ENCODE assay signal across 8 cellular contexts in genomic region chr1:44740179-44740617, GRCh38. TPM values are rescaled to one million over a fixed set of nuclear protein-coding genes. Genes with fewer than 3 reads are reported as not detected.
A peak's percentile ranks its signal among the peaks of the same experiment; 100 is the strongest.
DNase-seq lines count a peak whose midpoint lies in the region; ATAC-seq and TF ChIP-seq lines count a peak whose summit lies in the region.

No MANE protein-coding gene starts in this region.

- in situ Hi-C loops in G401 (cut with HindIII; ENCODE audit: low sequenced_read_pairs), result no loop called here

- POLR2A ChIA-PET in activated naive CD8-positive, alpha-beta T cell treated with anti-CD3 and anti-CD28 coated beads, Interleukin-2, amount 10 ng/mL, durations not matched to agents 7 days and 5 days (lab: Charles Lee), result interaction anchor here (0.7 to 6.5 kb wide), 8 partner anchors 9 to 562 kb away, joined by 3 to 73 read pairs (median 4); partner anchors contain the start of genes RNU5D-1 and RPS8

- peaks cover 24% of the 10 kb centered on the region for H3K4me1 Mint-ChIP-seq in stimulated activated naive CD8-positive, alpha-beta T cell treated with anti-CD3 and anti-CD28 coated beads, Interleukin-15, Interleukin-2, amounts not matched to agents 100 ng/mL and 50 ng/mL, for 24 hours (ENCODE audit: low read depth)
- H3K4me1 Mint-ChIP-seq in activated naive CD8-positive, alpha-beta T cell treated with anti-CD3 and anti-CD28 coated beads, Interleukin-2, amount 10 ng/mL, durations not matched to agents 7 days and 5 days, result peaks cover 35% of the 10 kb centered on the region

- intact Hi-C loops in lower leg skin (cut with DNase I; ENCODE audit: low total_unique reads), result no loop called here

- H3K9me3 Mint-ChIP-seq in stimulated activated naive CD8-positive, alpha-beta T cell treated with anti-CD3 and anti-CD28 coated beads, Interleukin-15, Interleukin-2, amounts not matched to agents 100 ng/mL and 50 ng/mL, for 24 hours, result no peaks in the 10 kb centered on the region
- no peaks in the 10 kb centered on the region for H3K9me3 Mint-ChIP-seq in activated naive CD8-positive, alpha-beta T cell treated with anti-CD3 and anti-CD28 coated beads, Interleukin-2, amount 10 ng/mL, durations not matched to agents 7 days and 5 days

- peak overlapping the region; percentile 29 for H3K4me3 ChIP-seq in lower leg skin (ENCODE audit: low read depth, poor library complexity, severe bottlenecking)

- H3K36me3 Mint-ChIP-seq in stimulated activated naive CD8-positive, alpha-beta T cell treated with anti-CD3 and anti-CD28 coated beads, Interleukin-15, Interleukin-2, amounts not matched to agents 100 ng/mL and 50 ng/mL, for 24 hours (ENCODE audit: low read depth), result peaks cover 35% of the 10 kb centered on the region
- peaks cover 23% of the 10 kb centered on the region for H3K36me3 Mint-ChIP-seq in activated naive CD8-positive, alpha-beta T cell treated with anti-CD3 and anti-CD28 coated beads, Interleukin-2, amount 10 ng/mL, durations not matched to agents 7 days and 5 days

- no peak for DNase-seq in stimulated activated naive CD8-positive, alpha-beta T cell treated with anti-CD3 and anti-CD28 coated beads, Interleukin-15, Interleukin-2, amounts not matched to agents 100 U/mL and 50 U/mL, for 24 hours
- no peak for DNase-seq in activated naive CD8-positive, alpha-beta T cell treated with anti-CD3 and anti-CD28 coated beads, Interleukin-2, amount 10 ng/mL, durations not matched to agents 7 days and 5 days
- DNase-seq in lower leg skin (ENCODE audit: low spot score in 2 of 2), result no peak
- no peak for DNase-seq in NCI-H2227 treated with DMSO at 0.1 percent for 48 hours (lab: John Stamatoyannopoulos, UW)
- DNase-seq in G401 (ENCODE audit: low spot score), result no peak
- DNase-seq in globus pallidus (ENCODE audit: low spot score), result no peak

- no peak for TF ChIP-seq POLR2A in lower leg skin (IDR thresholded peaks at IDR 0.05)

- peak overlapping the region; percentile 93 for H3K27ac Mint-ChIP-seq in stimulated activated naive CD8-positive, alpha-beta T cell treated with anti-CD3 and anti-CD28 coated beads, Interleukin-15, Interleukin-2, amounts not matched to agents 100 ng/mL and 50 ng/mL, for 24 hours
- H3K27ac Mint-ChIP-seq in activated naive CD8-positive, alpha-beta T cell treated with anti-CD3 and anti-CD28 coated beads, Interleukin-2, amount 10 ng/mL, durations not matched to agents 7 days and 5 days, result peak overlapping the region; percentile 91

- no peak for TF ChIP-seq CTCF in lower leg skin (IDR thresholded peaks at IDR 0.05)

- ATAC-seq in stimulated activated naive CD8-positive, alpha-beta T cell treated with anti-CD3 and anti-CD28 coated beads, Interleukin-15, Interleukin-2, amounts not matched to agents 100 U/mL and 50 U/mL, for 24 hours, result no peak
- no peak for ATAC-seq in activated naive CD8-positive, alpha-beta T cell treated with anti-CD3 and anti-CD28 coated beads, Interleukin-2, amount 10 ng/mL, durations not matched to agents 7 days and 5 days (ENCODE audit: low read depth)
- ATAC-seq in HG02938 (IDR thresholded peaks at IDR 0.05; ENCODE audit: unreplicated experiment), result no peak

- H3K27me3 Mint-ChIP-seq in stimulated activated naive CD8-positive, alpha-beta T cell treated with anti-CD3 and anti-CD28 coated beads, Interleukin-15, Interleukin-2, amounts not matched to agents 100 ng/mL and 50 ng/mL, for 24 hours, result no peaks in the 10 kb centered on the region
- H3K27me3 Mint-ChIP-seq in activated naive CD8-positive, alpha-beta T cell treated with anti-CD3 and anti-CD28 coated beads, Interleukin-2, amount 10 ng/mL, durations not matched to agents 7 days and 5 days, result no peaks in the 10 kb centered on the region

- H3K4me3 Mint-ChIP-seq in stimulated activated naive CD8-positive, alpha-beta T cell treated with anti-CD3 and anti-CD28 coated beads, Interleukin-15, Interleukin-2, amounts not matched to agents 100 ng/mL and 50 ng/mL, for 24 hours, result peak overlapping the region; percentile 98
- H3K4me3 Mint-ChIP-seq in activated naive CD8-positive, alpha-beta T cell treated with anti-CD3 and anti-CD28 coated beads, Interleukin-2, amount 10 ng/mL, durations not matched to agents 7 days and 5 days, result peak overlapping the region; percentile 98

- 3 to 6% methylated on average over 14 of the region's 14 CpGs for WGBS in lower leg skin, 2 donors

RNA-seq across cellular contexts. Expression of gene KIF2C, which starts 0.6 kb away (rescaled TPM):
- 10 to 100 TPM; 76.5 to 87.7 TPM for total RNA-seq in activated naive CD8-positive, alpha-beta T cell treated with anti-CD3 and anti-CD28 coated beads, Interleukin-2, amount 10 ng/mL, durations not matched to agents 7 days and 5 days
- total RNA-seq in lower leg skin, result 1 to 10 TPM in 3 of 4 donors, under 1 TPM in 1; 0.76 to 4.5 (median 3.7) TPM
- 74.3 and 85.9 TPM in 2 replicates for total RNA-seq in G401 (2014; rRNA removed; shearing (Covaris generic))

RNA-seq across cellular contexts. Expression of gene RNU5D-1, which starts 9.2 kb away (rescaled TPM):
- not detected for total RNA-seq in activated naive CD8-positive, alpha-beta T cell treated with anti-CD3 and anti-CD28 coated beads, Interleukin-2, amount 10 ng/mL, durations not matched to agents 7 days and 5 days
- not detected for total RNA-seq in lower leg skin
- not detected in 2 replicates for total RNA-seq in G401 (2014; rRNA removed; shearing (Covaris generic))

RNA-seq across cellular contexts. Expression of gene RPS8, which starts 35.1 kb away (rescaled TPM):
- 1,000 to 10,000 TPM; 1,522 to 1,548 TPM for total RNA-seq in activated naive CD8-positive, alpha-beta T cell treated with anti-CD3 and anti-CD28 coated beads, Interleukin-2, amount 10 ng/mL, durations not matched to agents 7 days and 5 days
- 1,000 to 10,000 TPM; 2,628 to 4,866 (median 3,019) TPM for total RNA-seq in lower leg skin
- 3,222 and 3,561 TPM in 2 replicates for total RNA-seq in G401 (2014; rRNA removed; shearing (Covaris generic))

RNA-seq across cellular contexts. Expression of gene BEST4, which starts 47.8 kb away (rescaled TPM):
- 1 to 10 TPM; 1.3 to 1.6 TPM for total RNA-seq in activated naive CD8-positive, alpha-beta T cell treated with anti-CD3 and anti-CD28 coated beads, Interleukin-2, amount 10 ng/mL, durations not matched to agents 7 days and 5 days
- under 1 TPM in 1 of 4 donors, not detected in 3; 0.23 TPM for total RNA-seq in lower leg skin
- total RNA-seq in G401 (2014; rRNA removed; shearing (Covaris generic)), result 2.2 and 2.3 TPM in 2 replicates

RNA-seq across cellular contexts. Expression of gene PLK3, which starts 60.0 kb away (rescaled TPM):
- 10 to 100 TPM; 68.8 to 70.7 TPM for total RNA-seq in activated naive CD8-positive, alpha-beta T cell treated with anti-CD3 and anti-CD28 coated beads, Interleukin-2, amount 10 ng/mL, durations not matched to agents 7 days and 5 days
- total RNA-seq in lower leg skin, result 10 to 100 TPM; 39.7 to 80.9 (median 44.9) TPM
- 8.0 and 8.5 TPM in 2 replicates for total RNA-seq in G401 (2014; rRNA removed; shearing (Covaris generic))

Comparison
In these comparisons a context has a peak if more than half of its experiments do, and no peak if none do; other contexts are left out.
1. RNA of gene KIF2C, which starts 0.6 kb away (total RNA-seq): 76.5 to 87.7 TPM in activated naive CD8-positive, alpha-beta T cell treated with anti-CD3 and anti-CD28 coated beads, Interleukin-2, amount 10 ng/mL, durations not matched to agents 7 days and 5 days and 74.3 to 85.9 TPM in G401; 0.76 to 4.5 TPM in lower leg skin; every median in the first group is over 10 times any median in the second.